Comparison of ENCODE assay signal across 9 cellular contexts in genomic region chr4:17807446-17807845, GRCh38. TPM values are rescaled to one million over a fixed set of nuclear protein-coding genes. Genes with fewer than 3 reads are reported as not detected.
DNase-seq lines count a peak whose midpoint lies in the region; ATAC-seq lines count a peak whose summit lies in the region.
"Had no signal": no experiment of that assay in that cellular context is flagged by ENCODE, and none has a peak within 500 bp of the region (broad histone marks: within the 10 kb centered on the region; RNA-seq: fewer than 3 reads in every experiment).

No MANE protein-coding gene starts in this region.

- H3K4me3 Mint-ChIP-seq in activated T-cell treated with anti-CD3 and anti-CD28 coated beads, Interleukin-2, amount 50 U/mL, for 72 hours = peak overlapping the region; percentile 84 to 98
- H3K4me3 Mint-ChIP-seq in activated T-helper 2 cell treated with anti-CD3 and anti-CD28 coated beads, Interferon-gamma antibody, Interleukin-2, Interleukin-4, amounts not matched to agents 10 μg/mL and 5 μg/mL and 100 μg/mL, durations not matched to agents 14 hours and 24 hours and 36 hours (ENCODE audit: low read depth) = peak overlapping the region; percentile 100

- H3K4me3 ChIP-seq in iPS-20b (ENCODE audit: low read length) = peak overlapping the region; percentile 99
- peak overlapping the region in 4 of 5 donors; percentile 5 to 46 (median 34) for H3K4me3 ChIP-seq in subcutaneous abdominal adipose tissue (ENCODE audit: low read depth in 1 of 5, low read length in 5 of 5)

- H3K27ac ChIP-seq in iPS-20b (ENCODE audit: low read length) = no peak overlapping the region
- H3K27ac ChIP-seq in subcutaneous abdominal adipose tissue (ENCODE audit: low read depth, low read length) = no peak overlapping the region

- H3K36me3 Mint-ChIP-seq in activated T-cell treated with anti-CD3 and anti-CD28 coated beads, Interleukin-2, amount 50 U/mL, for 72 hours (ENCODE audit: insufficient read depth in 2 of 2) = peaks cover 12 to 39% of the 10 kb centered on the region in 2 donors
- peaks cover 74% of the 10 kb centered on the region for H3K36me3 Mint-ChIP-seq in activated T-helper 2 cell treated with anti-CD3 and anti-CD28 coated beads, Interferon-gamma antibody, Interleukin-2, Interleukin-4, amounts not matched to agents 10 μg/mL and 5 μg/mL and 100 μg/mL, durations not matched to agents 14 hours and 24 hours and 36 hours (ENCODE audit: low read depth)

- intact Hi-C loops in activated T-helper 2 cell treated with anti-CD3 and anti-CD28 coated beads, Interferon-gamma antibody, Interleukin-2, Interleukin-4, amounts not matched to agents 10 μg/mL and 5 μg/mL and 100 μg/mL, durations not matched to agents 14 hours and 24 hours and 36 hours (cut with micrococcal nuclease) = no loop called here

- H3K36me3 ChIP-seq in iPS-20b (ENCODE audit: insufficient read depth, low read depth, low read length) = peaks cover 50% of the 10 kb centered on the region
- H3K36me3 ChIP-seq in subcutaneous abdominal adipose tissue (ENCODE audit: control insufficient read depth in 5 of 5, insufficient read depth in 5 of 5, low read length in 5 of 5) = peaks cover 17 to 25% (median 21%) of the 10 kb centered on the region in 5 donors

- H3K27me3 Mint-ChIP-seq in activated T-cell treated with anti-CD3 and anti-CD28 coated beads, Interleukin-2, amount 50 U/mL, for 72 hours (ENCODE audit: low read depth) = no peaks in the 10 kb centered on the region
- H3K27me3 Mint-ChIP-seq in activated T-helper 2 cell treated with anti-CD3 and anti-CD28 coated beads, Interferon-gamma antibody, Interleukin-2, Interleukin-4, amounts not matched to agents 10 μg/mL and 5 μg/mL and 100 μg/mL, durations not matched to agents 14 hours and 24 hours and 36 hours (ENCODE audit: low read depth) = no peaks in the 10 kb centered on the region

- DNase-seq in activated T-cell treated with anti-CD3 and anti-CD28 coated beads, Interleukin-2, amount 50 U/mL, for 72 hours = no peak
- DNase-seq in activated T-cell treated with anti-CD3 and anti-CD28 coated beads for 4 hours (no peak), anterior cingulate cortex (lab: John Stamatoyannopoulos, UW) (no peak)
- no peak for DNase-seq in activated T-helper 2 cell treated with anti-CD3 and anti-CD28 coated beads, Interferon-gamma antibody, Interleukin-2, Interleukin-4, amounts not matched to agents 10 μg/mL and 5 μg/mL and 100 μg/mL, durations not matched to agents 14 hours and 24 hours and 36 hours (ENCODE audit: low spot score)
- DNase-seq: COR-L47 had no signal

- peak overlapping the region; percentile 54 for H3K27ac Mint-ChIP-seq in activated T-cell treated with anti-CD3 and anti-CD28 coated beads, Interleukin-2, amount 50 U/mL, for 72 hours
- peak overlapping the region; percentile 63 for H3K27ac Mint-ChIP-seq in activated T-helper 2 cell treated with anti-CD3 and anti-CD28 coated beads, Interferon-gamma antibody, Interleukin-2, Interleukin-4, amounts not matched to agents 10 μg/mL and 5 μg/mL and 100 μg/mL, durations not matched to agents 14 hours and 24 hours and 36 hours

- H3K4me1 ChIP-seq in iPS-20b (ENCODE audit: insufficient read depth, low read length) (peaks cover 18% of the 10 kb centered on the region), subcutaneous abdominal adipose tissue (ENCODE audit: control insufficient read depth in 5 of 5, insufficient read depth in 5 of 5, low read length in 5 of 5) (peaks cover 2 to 45% (median 37%) of the 10 kb centered on the region in 5 donors)

- H3K9ac ChIP-seq in iPS-20b (ENCODE audit: low read depth, low read length) (peak overlapping the region; percentile 57; the same call in 1 of the 2 replicates), subcutaneous abdominal adipose tissue (ENCODE audit: low read length in 5 of 5) (peak overlapping the region in 4 of 5 donors; percentile 1 to 57 (median 46))

- no peaks in the 10 kb centered on the region for H3K9me3 ChIP-seq in iPS-20b (ENCODE audit: insufficient read depth, low read depth, low read length)
- no peaks in the 10 kb centered on the region for H3K9me3 ChIP-seq in subcutaneous abdominal adipose tissue (ENCODE audit: control insufficient read depth in 5 of 5, low read length in 5 of 5)

- no peaks in the 10 kb centered on the region for H3K9me3 Mint-ChIP-seq in activated T-cell treated with anti-CD3 and anti-CD28 coated beads, Interleukin-2, amount 50 U/mL, for 72 hours
- H3K9me3 Mint-ChIP-seq in activated T-helper 2 cell treated with anti-CD3 and anti-CD28 coated beads, Interferon-gamma antibody, Interleukin-2, Interleukin-4, amounts not matched to agents 10 μg/mL and 5 μg/mL and 100 μg/mL, durations not matched to agents 14 hours and 24 hours and 36 hours = no peaks in the 10 kb centered on the region

- ATAC-seq in activated T-cell treated with anti-CD3 and anti-CD28 coated beads, Interleukin-2, amount 50 U/mL, for 72 hours (replicated peaks in 1 of 2) = no peak
- ATAC-seq in HG02588 (IDR thresholded peaks at IDR 0.05; ENCODE audit: unreplicated experiment) (no peak), GM18858 (IDR thresholded peaks at IDR 0.05; ENCODE audit: unreplicated experiment) (no peak)

- H3K27me3 ChIP-seq in iPS-20b (ENCODE audit: insufficient read depth, low read length) (no peaks in the 10 kb centered on the region), subcutaneous abdominal adipose tissue (ENCODE audit: control insufficient read depth in 5 of 5, insufficient read depth in 4 of 5, low read length in 5 of 5) (no peaks in the 10 kb centered on the region)

- peaks cover 45% of the 10 kb centered on the region for H3K4me1 Mint-ChIP-seq in activated T-cell treated with anti-CD3 and anti-CD28 coated beads, Interleukin-2, amount 50 U/mL, for 72 hours (ENCODE audit: low read depth)
- peaks cover 48% of the 10 kb centered on the region for H3K4me1 Mint-ChIP-seq in activated T-helper 2 cell treated with anti-CD3 and anti-CD28 coated beads, Interferon-gamma antibody, Interleukin-2, Interleukin-4, amounts not matched to agents 10 μg/mL and 5 μg/mL and 100 μg/mL, durations not matched to agents 14 hours and 24 hours and 36 hours (ENCODE audit: low read depth)

RNA-seq across cellular contexts. Expression of gene DCAF16, which starts 3.1 kb away (rescaled TPM):
- total RNA-seq in activated T-cell treated with anti-CD3 and anti-CD28 coated beads, Interleukin-2, amount 50 U/mL, for 72 hours = 10 to 100 TPM; 50.1 to 50.2 TPM
- total RNA-seq in activated T-helper 2 cell treated with anti-CD3 and anti-CD28 coated beads, Interferon-gamma antibody, Interleukin-2, Interleukin-4, amounts not matched to agents 10 μg/mL and 5 μg/mL and 100 μg/mL, durations not matched to agents 14 hours and 24 hours and 36 hours = 41.1 and 41.7 TPM in 2 replicates

RNA-seq across cellular contexts. Expression of gene NCAPG, which starts 3.3 kb away (rescaled TPM):
- 10 to 100 TPM; 79.1 to 87.5 TPM for total RNA-seq in activated T-cell treated with anti-CD3 and anti-CD28 coated beads, Interleukin-2, amount 50 U/mL, for 72 hours
- 55.9 and 58.2 TPM in 2 replicates for total RNA-seq in activated T-helper 2 cell treated with anti-CD3 and anti-CD28 coated beads, Interferon-gamma antibody, Interleukin-2, Interleukin-4, amounts not matched to agents 10 μg/mL and 5 μg/mL and 100 μg/mL, durations not matched to agents 14 hours and 24 hours and 36 hours

RNA-seq across cellular contexts. Expression of gene FAM184B, which starts 26.0 kb away (rescaled TPM):
- total RNA-seq in activated T-cell treated with anti-CD3 and anti-CD28 coated beads, Interleukin-2, amount 50 U/mL, for 72 hours = not detected
- total RNA-seq in activated T-helper 2 cell treated with anti-CD3 and anti-CD28 coated beads, Interferon-gamma antibody, Interleukin-2, Interleukin-4, amounts not matched to agents 10 μg/mL and 5 μg/mL and 100 μg/mL, durations not matched to agents 14 hours and 24 hours and 36 hours = not detected in 2 replicates
